Comparison of ENCODE assay signal across 1 cellular context in genomic region chr7:56053379-56053778, GRCh38.
TF ChIP-seq lines count a peak whose summit lies in the region.

No MANE protein-coding gene starts in this region.

TF ChIP-seq in IMR-90, 13 proteins besides CTCF, POLR2A, EP300 and RAD21:
- TF ChIP-seq MAFK (IDR thresholded peaks at IDR 0.05; ENCODE audit: low read depth, low read length) (peak; percentile 88), NFE2L2 (IDR thresholded peaks at IDR 0.05; ENCODE audit: low read depth, low read length) (no peak), SMC3 (IDR thresholded peaks at IDR 0.05; ENCODE audit: low read depth, low read length) (no peak)
